10 cellular contexts compared by ENCODE assay signal in the genomic region with DNA sequence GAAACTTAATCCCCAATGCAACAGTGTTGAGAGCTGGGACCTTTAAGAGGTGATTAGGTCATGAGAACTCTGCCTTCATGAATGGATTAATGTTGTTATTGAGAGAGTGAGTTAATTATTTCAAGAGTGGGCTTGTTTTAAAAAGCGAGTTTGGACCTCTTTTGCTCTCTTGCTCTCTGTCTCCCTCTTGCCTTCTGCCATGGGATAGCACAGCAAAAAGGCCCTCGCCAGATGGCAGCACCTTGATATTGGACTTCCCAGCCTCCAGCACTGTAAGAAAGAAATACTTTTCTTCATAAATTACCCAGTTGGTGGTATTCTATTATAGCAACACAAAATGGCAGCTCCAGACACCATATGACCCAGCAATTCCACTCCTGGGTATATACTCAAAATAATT. TPM values are rescaled to one million over a fixed set of nuclear protein-coding genes. Genes with fewer than 3 reads are reported as not detected.
DNase-seq lines count a peak whose midpoint lies in the region; TF ChIP-seq lines count a peak whose summit lies in the region.
"Had no signal": no experiment of that assay in that cellular context is flagged by ENCODE, and none has a peak within 500 bp of the region (broad histone marks: within the 10 kb centered on the region; RNA-seq: fewer than 3 reads in every experiment).

No MANE protein-coding gene starts in this region.

- H3K4me1 ChIP-seq in adrenal gland (replicated peaks in 1 of 2) (no peaks in the 10 kb centered on the region), right atrium auricular region (no peaks in the 10 kb centered on the region)

- no peaks in the 10 kb centered on the region for H3K4me1 Mint-ChIP-seq in osteocyte (ENCODE audit: unreplicated experiment)

- H3K27me3 ChIP-seq in adrenal gland (no peaks in the 10 kb centered on the region), right atrium auricular region (no peaks in the 10 kb centered on the region)

- peak; percentile 34 for DNase-seq in NCI-H2171 treated with DMSO at 0.1 percent for 48 hours (lab: John Stamatoyannopoulos, UW)
- no peak for DNase-seq in NCI-H2171 (lab: John Stamatoyannopoulos, UW)
- DNase-seq in NCI-H2227 treated with DMSO at 0.1 percent for 48 hours (lab: John Stamatoyannopoulos, UW): peak; percentile 3
- peak in 1 of 7 donors; percentile 18 for DNase-seq in adrenal gland
- DNase-seq in osteocyte (ENCODE audit: extremely low spot score, unreplicated experiment): no peak
- DNase-seq in amygdala (lab: John Stamatoyannopoulos, UW): no peak
- DNase-seq in right atrium auricular region (ENCODE audit: low spot score): no peak
- DNase-seq in ureter (ENCODE audit: low spot score): no peak
- DNase-seq: naive B cell had no signal

- H3K4me3 Mint-ChIP-seq in osteocyte (ENCODE audit: unreplicated experiment): no peak overlapping the region
- H3K4me3 Mint-ChIP-seq: naive B cell had no signal

- whole genome bisulfite sequencing in adrenal gland, 4 donors: 35 to 67% (median 55%) methylated on average over 2 of the region's 2 CpGs

- no peak overlapping the region for H3K27ac Mint-ChIP-seq in osteocyte (ENCODE audit: unreplicated experiment)
- H3K27ac Mint-ChIP-seq: naive B cell had no signal

- H3K36me3 ChIP-seq in adrenal gland (replicated peaks in 1 of 2): no peaks in the 10 kb centered on the region
- H3K36me3 ChIP-seq in right atrium auricular region: no peaks in the 10 kb centered on the region
- H3K36me3 ChIP-seq: BLaER1 had no signal

- intact Hi-C loops in adrenal gland (cut with DNase I): no loop called here

- TF ChIP-seq POLR2A in adrenal gland (IDR thresholded peaks at IDR 0.05): no peak

- no peaks in the 10 kb centered on the region for H3K36me3 Mint-ChIP-seq in osteocyte (ENCODE audit: unreplicated experiment)
- H3K36me3 Mint-ChIP-seq: naive B cell had no signal

- H3K4me3 ChIP-seq in adrenal gland (no peak overlapping the region), right atrium auricular region (no peak overlapping the region)
- H3K4me3 ChIP-seq: BLaER1 had no signal

- no peaks in the 10 kb centered on the region for H3K9me3 Mint-ChIP-seq in osteocyte (ENCODE audit: unreplicated experiment)

- TF ChIP-seq CTCF in adrenal gland (IDR thresholded peaks at IDR 0.05) (peak; percentile 24 to 43 (median 30)), osteocyte (IDR thresholded peaks at IDR 0.05) (peak; percentile 55), right atrium auricular region (IDR thresholded peaks at IDR 0.05) (peak in 1 of 2 donors; percentile 44)

- H3K27ac ChIP-seq in adrenal gland (no peak overlapping the region), right atrium auricular region (no peak overlapping the region)
- H3K27ac ChIP-seq: BLaER1 had no signal

- peaks cover 14% of the 10 kb centered on the region for H3K27me3 Mint-ChIP-seq in osteocyte (ENCODE audit: unreplicated experiment)

- H3K9me3 ChIP-seq in adrenal gland (replicated peaks in 1 of 3) (no peaks in the 10 kb centered on the region), right atrium auricular region (no peaks in the 10 kb centered on the region)
- H3K9me3 ChIP-seq: BLaER1 had no signal

RNA-seq across cellular contexts. Expression of a gene that starts 7.0 kb away (rescaled TPM):
- total RNA-seq in adrenal gland (100 to 1,000 TPM; 109 to 159 (median 140) TPM), osteocyte (154 and 162 TPM in 2 replicates), right atrium auricular region (10 to 100 TPM; 50.9 to 52.8 TPM), ureter (106 TPM)
- polyA plus RNA-seq in adrenal gland: 100 to 1,000 TPM in 1 of 3 donors, 10 to 100 TPM in 2; 32.3 to 164 (median 43.1) TPM

RNA-seq across cellular contexts. Expression of a gene that starts 49.5 kb away (rescaled TPM):
- total RNA-seq in adrenal gland: not detected
- not detected for polyA plus RNA-seq in adrenal gland
- not detected in 2 replicates for total RNA-seq in osteocyte
- total RNA-seq in right atrium auricular region: not detected
- total RNA-seq in ureter: not detected

Comparison
In these comparisons a context has a peak if more than half of its experiments do, and no peak if none do; other contexts are left out.
1. DNase-seq: peak in NCI-H2171 treated with DMSO at 0.1 percent for 48 hours (single experiment) and NCI-H2227 treated with DMSO at 0.1 percent for 48 hours (single experiment); none in NCI-H2171 (single experiment), osteocyte (single experiment), amygdala (0 of 56), right atrium auricular region (single experiment) and ureter (single experiment).